In the genomic region with DNA sequence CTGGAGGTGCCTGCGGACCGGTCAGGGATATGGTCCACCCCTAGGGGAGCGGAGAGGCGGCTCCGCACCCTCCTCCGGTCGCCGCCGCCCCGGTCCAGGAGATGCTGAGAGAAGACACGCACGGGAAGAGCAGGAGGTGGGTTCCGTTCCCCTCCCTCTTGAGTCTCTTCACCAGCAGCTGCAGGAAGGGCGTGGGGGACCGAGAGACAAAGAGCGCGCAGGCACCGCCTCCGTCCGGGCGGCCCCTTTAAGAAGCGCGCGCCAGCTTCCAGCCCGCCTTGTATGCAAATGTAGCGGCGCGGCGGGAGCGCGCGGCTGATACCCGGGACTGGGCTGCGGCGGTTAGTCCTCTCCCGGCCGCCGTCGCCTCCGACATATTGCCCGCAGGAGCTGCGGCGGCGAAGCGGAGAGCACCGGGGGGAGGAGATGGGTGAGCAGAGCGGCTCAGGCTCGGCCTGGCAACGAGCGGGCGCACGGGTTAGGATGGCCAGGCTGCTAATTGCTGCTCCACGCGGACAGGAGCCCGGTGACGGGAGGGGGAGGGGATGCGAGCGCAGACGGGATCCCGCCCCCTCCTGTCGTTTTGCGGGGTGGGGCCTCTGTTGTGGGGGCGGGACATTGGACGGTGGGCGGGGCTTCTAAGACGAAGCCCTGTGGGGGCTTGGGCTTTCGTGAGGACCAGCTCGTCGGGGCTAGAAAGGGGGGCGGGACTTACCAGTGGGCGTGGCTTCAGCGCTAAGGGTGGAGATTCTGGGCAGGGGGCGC, we compare ENCODE assay signal across 1 cellular context.
TF ChIP-seq lines count a peak whose summit lies in the region.

A gene (plus strand): TSS at position 318 of the 765 bp plus-strand sequence. CDS start 109 bp downstream, at position 427.

TF ChIP-seq in HepG2, 621 proteins besides CTCF, POLR2A, EP300 and RAD21 (continued from another document and continues in another):
- TF ChIP-seq, protein P1, sequence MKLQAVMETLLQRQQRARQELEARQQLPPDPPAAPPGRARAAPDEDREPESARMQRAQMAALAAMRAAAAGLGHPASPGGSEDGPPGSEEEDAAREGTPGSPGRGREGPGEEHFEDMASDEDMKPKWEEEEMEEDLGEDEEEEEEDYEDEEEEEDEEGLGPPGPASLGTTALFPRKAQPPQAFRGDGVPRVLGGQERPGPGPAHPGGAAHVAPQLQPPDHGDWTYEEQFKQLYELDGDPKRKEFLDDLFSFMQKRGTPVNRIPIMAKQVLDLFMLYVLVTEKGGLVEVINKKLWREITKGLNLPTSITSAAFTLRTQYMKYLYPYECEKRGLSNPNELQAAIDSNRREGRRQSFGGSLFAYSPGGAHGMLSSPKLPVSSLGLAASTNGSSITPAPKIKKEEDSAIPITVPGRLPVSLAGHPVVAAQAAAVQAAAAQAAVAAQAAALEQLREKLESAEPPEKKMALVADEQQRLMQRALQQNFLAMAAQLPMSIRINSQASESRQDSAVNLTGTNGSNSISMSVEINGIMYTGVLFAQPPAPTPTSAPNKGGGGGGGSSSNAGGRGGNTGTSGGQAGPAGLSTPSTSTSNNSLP (IDR thresholded peaks at IDR 0.05; ENCODE audit: low read depth, low read length) = no peak
- TF ChIP-seq ADNP (CRISPR knock-in tag; IDR thresholded peaks at IDR 0.05) (no peak), JDP2 (CRISPR knock-in tag; IDR thresholded peaks at IDR 0.05; ENCODE audit: borderline replicate concordance) (no peak), RARA (CRISPR knock-in tag; IDR thresholded peaks at IDR 0.05) (no peak), ZSCAN29 (CRISPR knock-in tag; conservative IDR thresholded peaks at IDR 0.05) (0 out of 2 replicates have a peak, but pooled peaks have one; percentile 62), BRD4 (CRISPR knock-in tag; IDR thresholded peaks at IDR 0.05) (no peak), SNAPC2 (CRISPR knock-in tag; IDR thresholded peaks at IDR 0.05) (peak; percentile 92), MBNL3 (CRISPR knock-in tag; conservative IDR thresholded peaks at IDR 0.05) (no peak), DR1 (CRISPR knock-in tag; IDR thresholded peaks at IDR 0.05) (peak; percentile 75), SIX1 (CRISPR knock-in tag; IDR thresholded peaks at IDR 0.05; ENCODE audit: borderline replicate concordance) (no peak), ZNF543 (CRISPR knock-in tag; IDR thresholded peaks at IDR 0.05) (peak; percentile 49; the same call in 1 of the 2 replicates), ZNF577 (CRISPR knock-in tag; IDR thresholded peaks at IDR 0.05; ENCODE audit: borderline replicate concordance, low read depth) (no peak; the same call in 1 of the 2 replicates), HHEX (CRISPR knock-in tag; IDR thresholded peaks at IDR 0.05) (no peak), ZNF850 (CRISPR knock-in tag; conservative IDR thresholded peaks at IDR 0.05) (no peak), ZEB1 (IDR thresholded peaks at IDR 0.05; ENCODE audit: insufficient replicate concordance, low read depth) (no peak), ZNF674 (CRISPR knock-in tag; IDR thresholded peaks at IDR 0.05; ENCODE audit: low read depth) (no peak), KLF6 (CRISPR knock-in tag; IDR thresholded peaks at IDR 0.05) (no peak), ZNF552 (CRISPR knock-in tag; IDR thresholded peaks at IDR 0.05; ENCODE audit: borderline replicate concordance) (no peak), SSRP1 (CRISPR knock-in tag; IDR thresholded peaks at IDR 0.05) (no peak), HMG20B (CRISPR knock-in tag; conservative IDR thresholded peaks at IDR 0.05) (no peak), AGO1 (IDR thresholded peaks at IDR 0.05; ENCODE audit: low read depth, low read length, poor library complexity, severe bottlenecking) (peak; percentile 27), ZNF790 (CRISPR knock-in tag; IDR thresholded peaks at IDR 0.05; ENCODE audit: borderline replicate concordance) (peak; percentile 84; the same call in 1 of the 2 replicates), ZBTB7B (CRISPR knock-in tag; IDR thresholded peaks at IDR 0.05) (no peak), SAP130 (CRISPR knock-in tag; IDR thresholded peaks at IDR 0.05; ENCODE audit: low read depth) (peak; percentile 84), CBX5 (CRISPR knock-in tag; IDR thresholded peaks at IDR 0.05; ENCODE audit: borderline replicate concordance) (no peak), ATM (IDR thresholded peaks at IDR 0.05; ENCODE audit: borderline replicate concordance) (no peak), ZBTB1 (CRISPR knock-in tag; IDR thresholded peaks at IDR 0.05; ENCODE audit: borderline replicate concordance) (no peak), ZFP36L2 (CRISPR knock-in tag; IDR thresholded peaks at IDR 0.05) (no peak), THYN1 (CRISPR knock-in tag; IDR thresholded peaks at IDR 0.05; ENCODE audit: borderline replicate concordance, low read depth) (no peak), KLF16 (CRISPR knock-in tag; IDR thresholded peaks at IDR 0.05) (peak; percentile 39 to 64; a peak in 2 of 4 replicates), ZNF160 (CRISPR knock-in tag; IDR thresholded peaks at IDR 0.05) (no peak)
- TF ChIP-seq, protein P2, sequence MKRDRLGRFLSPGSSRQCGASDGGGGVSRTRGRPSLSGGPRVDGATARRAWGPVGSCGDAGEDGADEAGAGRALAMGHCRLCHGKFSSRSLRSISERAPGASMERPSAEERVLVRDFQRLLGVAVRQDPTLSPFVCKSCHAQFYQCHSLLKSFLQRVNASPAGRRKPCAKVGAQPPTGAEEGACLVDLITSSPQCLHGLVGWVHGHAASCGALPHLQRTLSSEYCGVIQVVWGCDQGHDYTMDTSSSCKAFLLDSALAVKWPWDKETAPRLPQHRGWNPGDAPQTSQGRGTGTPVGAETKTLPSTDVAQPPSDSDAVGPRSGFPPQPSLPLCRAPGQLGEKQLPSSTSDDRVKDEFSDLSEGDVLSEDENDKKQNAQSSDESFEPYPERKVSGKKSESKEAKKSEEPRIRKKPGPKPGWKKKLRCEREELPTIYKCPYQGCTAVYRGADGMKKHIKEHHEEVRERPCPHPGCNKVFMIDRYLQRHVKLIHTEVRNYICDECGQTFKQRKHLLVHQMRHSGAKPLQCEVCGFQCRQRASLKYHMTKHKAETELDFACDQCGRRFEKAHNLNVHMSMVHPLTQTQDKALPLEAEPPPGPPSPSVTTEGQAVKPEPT (CRISPR knock-in tag; IDR thresholded peaks at IDR 0.05; ENCODE audit: low read depth) = peak; percentile 73; the same call in 1 of the 2 replicates
- TF ChIP-seq, protein P3, sequence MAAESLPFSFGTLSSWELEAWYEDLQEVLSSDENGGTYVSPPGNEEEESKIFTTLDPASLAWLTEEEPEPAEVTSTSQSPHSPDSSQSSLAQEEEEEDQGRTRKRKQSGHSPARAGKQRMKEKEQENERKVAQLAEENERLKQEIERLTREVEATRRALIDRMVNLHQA (CRISPR knock-in tag; IDR thresholded peaks at IDR 0.05) = no peak
- TF ChIP-seq, protein P4, sequence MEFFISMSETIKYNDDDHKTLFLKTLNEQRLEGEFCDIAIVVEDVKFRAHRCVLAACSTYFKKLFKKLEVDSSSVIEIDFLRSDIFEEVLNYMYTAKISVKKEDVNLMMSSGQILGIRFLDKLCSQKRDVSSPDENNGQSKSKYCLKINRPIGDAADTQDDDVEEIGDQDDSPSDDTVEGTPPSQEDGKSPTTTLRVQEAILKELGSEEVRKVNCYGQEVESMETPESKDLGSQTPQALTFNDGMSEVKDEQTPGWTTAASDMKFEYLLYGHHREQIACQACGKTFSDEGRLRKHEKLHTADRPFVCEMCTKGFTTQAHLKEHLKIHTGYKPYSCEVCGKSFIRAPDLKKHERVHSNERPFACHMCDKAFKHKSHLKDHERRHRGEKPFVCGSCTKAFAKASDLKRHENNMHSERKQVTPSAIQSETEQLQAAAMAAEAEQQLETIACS (CRISPR knock-in tag; IDR thresholded peaks at IDR 0.05) = peak; percentile 99
- TF ChIP-seq, protein P5, sequence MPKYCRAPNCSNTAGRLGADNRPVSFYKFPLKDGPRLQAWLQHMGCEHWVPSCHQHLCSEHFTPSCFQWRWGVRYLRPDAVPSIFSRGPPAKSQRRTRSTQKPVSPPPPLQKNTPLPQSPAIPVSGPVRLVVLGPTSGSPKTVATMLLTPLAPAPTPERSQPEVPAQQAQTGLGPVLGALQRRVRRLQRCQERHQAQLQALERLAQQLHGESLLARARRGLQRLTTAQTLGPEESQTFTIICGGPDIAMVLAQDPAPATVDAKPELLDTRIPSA (CRISPR knock-in tag; IDR thresholded peaks at IDR 0.05; ENCODE audit: borderline replicate concordance) = peak; percentile 38; the same call in 1 of the 2 replicates
- TF ChIP-seq, protein P6, sequence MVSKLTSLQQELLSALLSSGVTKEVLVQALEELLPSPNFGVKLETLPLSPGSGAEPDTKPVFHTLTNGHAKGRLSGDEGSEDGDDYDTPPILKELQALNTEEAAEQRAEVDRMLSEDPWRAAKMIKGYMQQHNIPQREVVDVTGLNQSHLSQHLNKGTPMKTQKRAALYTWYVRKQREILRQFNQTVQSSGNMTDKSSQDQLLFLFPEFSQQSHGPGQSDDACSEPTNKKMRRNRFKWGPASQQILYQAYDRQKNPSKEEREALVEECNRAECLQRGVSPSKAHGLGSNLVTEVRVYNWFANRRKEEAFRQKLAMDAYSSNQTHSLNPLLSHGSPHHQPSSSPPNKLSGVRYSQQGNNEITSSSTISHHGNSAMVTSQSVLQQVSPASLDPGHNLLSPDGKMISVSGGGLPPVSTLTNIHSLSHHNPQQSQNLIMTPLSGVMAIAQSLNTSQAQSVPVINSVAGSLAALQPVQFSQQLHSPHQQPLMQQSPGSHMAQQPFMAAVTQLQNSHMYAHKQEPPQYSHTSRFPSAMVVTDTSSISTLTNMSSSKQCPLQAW (CRISPR knock-in tag; IDR thresholded peaks at IDR 0.05) = peak; percentile 72; the same call in 1 of the 2 replicates
- TF ChIP-seq, protein P7, sequence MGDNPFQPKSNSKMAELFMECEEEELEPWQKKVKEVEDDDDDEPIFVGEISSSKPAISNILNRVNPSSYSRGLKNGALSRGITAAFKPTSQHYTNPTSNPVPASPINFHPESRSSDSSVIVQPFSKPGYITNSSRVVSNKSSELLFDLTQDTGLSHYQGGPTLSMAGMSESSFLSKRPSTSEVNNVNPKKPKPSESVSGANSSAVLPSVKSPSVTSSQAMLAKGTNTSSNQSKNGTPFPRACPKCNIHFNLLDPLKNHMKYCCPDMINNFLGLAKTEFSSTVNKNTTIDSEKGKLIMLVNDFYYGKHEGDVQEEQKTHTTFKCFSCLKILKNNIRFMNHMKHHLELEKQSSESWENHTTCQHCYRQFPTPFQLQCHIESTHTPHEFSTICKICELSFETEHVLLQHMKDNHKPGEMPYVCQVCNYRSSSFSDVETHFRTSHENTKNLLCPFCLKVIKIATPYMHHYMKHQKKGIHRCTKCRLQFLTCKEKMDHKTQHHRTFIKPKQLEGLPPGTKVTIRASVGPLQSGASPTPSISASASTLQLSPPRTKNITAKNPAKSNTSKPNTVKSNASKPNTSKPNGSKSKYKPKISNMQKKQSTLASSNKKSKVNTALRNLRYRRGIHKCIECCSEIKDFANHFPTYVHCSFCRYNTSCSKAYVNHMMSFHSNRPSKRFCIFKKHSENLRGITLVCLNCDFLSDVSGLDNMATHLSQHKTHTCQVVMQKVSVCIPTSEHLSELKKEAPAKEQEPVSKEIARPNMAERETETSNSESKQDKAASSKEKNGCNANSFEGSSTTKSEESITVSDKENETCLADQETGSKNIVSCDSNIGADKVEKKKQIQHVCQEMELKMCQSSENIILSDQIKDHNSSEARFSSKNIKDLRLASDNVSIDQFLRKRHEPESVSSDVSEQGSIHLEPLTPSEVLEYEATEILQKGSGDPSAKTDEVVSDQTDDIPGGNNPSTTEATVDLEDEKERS (CRISPR knock-in tag; IDR thresholded peaks at IDR 0.05) = peak; percentile 21; the same call in 1 of the 2 replicates
- TF ChIP-seq, protein P8, sequence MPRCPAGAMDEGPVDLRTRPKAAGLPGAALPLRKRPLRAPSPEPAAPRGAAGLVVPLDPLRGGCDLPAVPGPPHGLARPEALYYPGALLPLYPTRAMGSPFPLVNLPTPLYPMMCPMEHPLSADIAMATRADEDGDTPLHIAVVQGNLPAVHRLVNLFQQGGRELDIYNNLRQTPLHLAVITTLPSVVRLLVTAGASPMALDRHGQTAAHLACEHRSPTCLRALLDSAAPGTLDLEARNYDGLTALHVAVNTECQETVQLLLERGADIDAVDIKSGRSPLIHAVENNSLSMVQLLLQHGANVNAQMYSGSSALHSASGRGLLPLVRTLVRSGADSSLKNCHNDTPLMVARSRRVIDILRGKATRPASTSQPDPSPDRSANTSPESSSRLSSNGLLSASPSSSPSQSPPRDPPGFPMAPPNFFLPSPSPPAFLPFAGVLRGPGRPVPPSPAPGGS (CRISPR knock-in tag; IDR thresholded peaks at IDR 0.05) = peak; percentile 44
- TF ChIP-seq, protein P9, sequence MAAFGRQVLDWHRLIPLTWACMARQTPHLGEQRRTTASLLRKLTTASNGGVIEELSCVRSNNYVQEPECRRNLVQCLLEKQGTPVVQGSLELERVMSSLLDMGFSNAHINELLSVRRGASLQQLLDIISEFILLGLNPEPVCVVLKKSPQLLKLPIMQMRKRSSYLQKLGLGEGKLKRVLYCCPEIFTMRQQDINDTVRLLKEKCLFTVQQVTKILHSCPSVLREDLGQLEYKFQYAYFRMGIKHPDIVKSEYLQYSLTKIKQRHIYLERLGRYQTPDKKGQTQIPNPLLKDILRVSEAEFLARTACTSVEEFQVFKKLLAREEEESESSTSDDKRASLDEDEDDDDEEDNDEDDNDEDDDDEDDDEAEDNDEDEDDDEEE (CRISPR knock-in tag; IDR thresholded peaks at IDR 0.05) = peak; percentile 82; the same call in 1 of the 2 replicates
- TF ChIP-seq, protein P10, sequence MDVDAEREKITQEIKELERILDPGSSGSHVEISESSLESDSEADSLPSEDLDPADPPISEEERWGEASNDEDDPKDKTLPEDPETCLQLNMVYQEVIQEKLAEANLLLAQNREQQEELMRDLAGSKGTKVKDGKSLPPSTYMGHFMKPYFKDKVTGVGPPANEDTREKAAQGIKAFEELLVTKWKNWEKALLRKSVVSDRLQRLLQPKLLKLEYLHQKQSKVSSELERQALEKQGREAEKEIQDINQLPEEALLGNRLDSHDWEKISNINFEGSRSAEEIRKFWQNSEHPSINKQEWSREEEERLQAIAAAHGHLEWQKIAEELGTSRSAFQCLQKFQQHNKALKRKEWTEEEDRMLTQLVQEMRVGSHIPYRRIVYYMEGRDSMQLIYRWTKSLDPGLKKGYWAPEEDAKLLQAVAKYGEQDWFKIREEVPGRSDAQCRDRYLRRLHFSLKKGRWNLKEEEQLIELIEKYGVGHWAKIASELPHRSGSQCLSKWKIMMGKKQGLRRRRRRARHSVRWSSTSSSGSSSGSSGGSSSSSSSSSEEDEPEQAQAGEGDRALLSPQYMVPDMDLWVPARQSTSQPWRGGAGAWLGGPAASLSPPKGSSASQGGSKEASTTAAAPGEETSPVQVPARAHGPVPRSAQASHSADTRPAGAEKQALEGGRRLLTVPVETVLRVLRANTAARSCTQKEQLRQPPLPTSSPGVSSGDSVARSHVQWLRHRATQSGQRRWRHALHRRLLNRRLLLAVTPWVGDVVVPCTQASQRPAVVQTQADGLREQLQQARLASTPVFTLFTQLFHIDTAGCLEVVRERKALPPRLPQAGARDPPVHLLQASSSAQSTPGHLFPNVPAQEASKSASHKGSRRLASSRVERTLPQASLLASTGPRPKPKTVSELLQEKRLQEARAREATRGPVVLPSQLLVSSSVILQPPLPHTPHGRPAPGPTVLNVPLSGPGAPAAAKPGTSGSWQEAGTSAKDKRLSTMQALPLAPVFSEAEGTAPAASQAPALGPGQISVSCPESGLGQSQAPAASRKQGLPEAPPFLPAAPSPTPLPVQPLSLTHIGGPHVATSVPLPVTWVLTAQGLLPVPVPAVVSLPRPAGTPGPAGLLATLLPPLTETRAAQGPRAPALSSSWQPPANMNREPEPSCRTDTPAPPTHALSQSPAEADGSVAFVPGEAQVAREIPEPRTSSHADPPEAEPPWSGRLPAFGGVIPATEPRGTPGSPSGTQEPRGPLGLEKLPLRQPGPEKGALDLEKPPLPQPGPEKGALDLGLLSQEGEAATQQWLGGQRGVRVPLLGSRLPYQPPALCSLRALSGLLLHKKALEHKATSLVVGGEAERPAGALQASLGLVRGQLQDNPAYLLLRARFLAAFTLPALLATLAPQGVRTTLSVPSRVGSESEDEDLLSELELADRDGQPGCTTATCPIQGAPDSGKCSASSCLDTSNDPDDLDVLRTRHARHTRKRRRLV (CRISPR knock-in tag; IDR thresholded peaks at IDR 0.05) = peak; percentile 99
